In the genomic region with DNA sequence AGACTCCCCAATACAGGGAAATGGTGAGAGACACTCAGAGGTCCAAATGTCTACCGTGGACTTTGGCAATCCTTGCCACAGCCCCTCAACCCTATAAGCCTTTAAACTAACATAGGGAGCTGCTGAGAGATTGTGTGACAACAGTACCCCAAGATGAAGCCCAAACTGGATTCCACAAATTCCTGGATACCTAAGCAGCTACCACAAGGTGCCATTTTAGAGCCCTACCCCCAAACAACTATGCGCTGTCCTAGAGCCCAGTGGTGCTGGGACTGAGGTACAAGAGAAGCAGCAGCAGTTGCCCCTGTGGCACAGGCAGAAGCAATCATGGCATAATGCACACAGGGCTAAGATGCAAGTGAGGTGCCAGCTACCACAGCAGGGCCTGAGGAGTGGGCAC, we compare ENCODE assay signal across 1 cellular context.
TF ChIP-seq lines count a peak whose summit lies in the region.

No MANE protein-coding gene starts in this region.

TF ChIP-seq in WTC11, 78 proteins besides CTCF, POLR2A, EP300 and RAD21 (continued from another document):
- TF ChIP-seq, protein P1, sequence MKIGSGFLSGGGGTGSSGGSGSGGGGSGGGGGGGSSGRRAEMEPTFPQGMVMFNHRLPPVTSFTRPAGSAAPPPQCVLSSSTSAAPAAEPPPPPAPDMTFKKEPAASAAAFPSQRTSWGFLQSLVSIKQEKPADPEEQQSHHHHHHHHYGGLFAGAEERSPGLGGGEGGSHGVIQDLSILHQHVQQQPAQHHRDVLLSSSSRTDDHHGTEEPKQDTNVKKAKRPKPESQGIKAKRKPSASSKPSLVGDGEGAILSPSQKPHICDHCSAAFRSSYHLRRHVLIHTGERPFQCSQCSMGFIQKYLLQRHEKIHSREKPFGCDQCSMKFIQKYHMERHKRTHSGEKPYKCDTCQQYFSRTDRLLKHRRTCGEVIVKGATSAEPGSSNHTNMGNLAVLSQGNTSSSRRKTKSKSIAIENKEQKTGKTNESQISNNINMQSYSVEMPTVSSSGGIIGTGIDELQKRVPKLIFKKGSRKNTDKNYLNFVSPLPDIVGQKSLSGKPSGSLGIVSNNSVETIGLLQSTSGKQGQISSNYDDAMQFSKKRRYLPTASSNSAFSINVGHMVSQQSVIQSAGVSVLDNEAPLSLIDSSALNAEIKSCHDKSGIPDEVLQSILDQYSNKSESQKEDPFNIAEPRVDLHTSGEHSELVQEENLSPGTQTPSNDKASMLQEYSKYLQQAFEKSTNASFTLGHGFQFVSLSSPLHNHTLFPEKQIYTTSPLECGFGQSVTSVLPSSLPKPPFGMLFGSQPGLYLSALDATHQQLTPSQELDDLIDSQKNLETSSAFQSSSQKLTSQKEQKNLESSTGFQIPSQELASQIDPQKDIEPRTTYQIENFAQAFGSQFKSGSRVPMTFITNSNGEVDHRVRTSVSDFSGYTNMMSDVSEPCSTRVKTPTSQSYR (CRISPR knock-in tag; IDR thresholded peaks at IDR 0.05): no peak
- TF ChIP-seq KAT7 (CRISPR knock-in tag; IDR thresholded peaks at IDR 0.05; ENCODE audit: borderline replicate concordance): no peak
- no peak for TF ChIP-seq TCF7 (CRISPR knock-in tag; IDR thresholded peaks at IDR 0.05; ENCODE audit: low read depth)
- TF ChIP-seq, protein P2, sequence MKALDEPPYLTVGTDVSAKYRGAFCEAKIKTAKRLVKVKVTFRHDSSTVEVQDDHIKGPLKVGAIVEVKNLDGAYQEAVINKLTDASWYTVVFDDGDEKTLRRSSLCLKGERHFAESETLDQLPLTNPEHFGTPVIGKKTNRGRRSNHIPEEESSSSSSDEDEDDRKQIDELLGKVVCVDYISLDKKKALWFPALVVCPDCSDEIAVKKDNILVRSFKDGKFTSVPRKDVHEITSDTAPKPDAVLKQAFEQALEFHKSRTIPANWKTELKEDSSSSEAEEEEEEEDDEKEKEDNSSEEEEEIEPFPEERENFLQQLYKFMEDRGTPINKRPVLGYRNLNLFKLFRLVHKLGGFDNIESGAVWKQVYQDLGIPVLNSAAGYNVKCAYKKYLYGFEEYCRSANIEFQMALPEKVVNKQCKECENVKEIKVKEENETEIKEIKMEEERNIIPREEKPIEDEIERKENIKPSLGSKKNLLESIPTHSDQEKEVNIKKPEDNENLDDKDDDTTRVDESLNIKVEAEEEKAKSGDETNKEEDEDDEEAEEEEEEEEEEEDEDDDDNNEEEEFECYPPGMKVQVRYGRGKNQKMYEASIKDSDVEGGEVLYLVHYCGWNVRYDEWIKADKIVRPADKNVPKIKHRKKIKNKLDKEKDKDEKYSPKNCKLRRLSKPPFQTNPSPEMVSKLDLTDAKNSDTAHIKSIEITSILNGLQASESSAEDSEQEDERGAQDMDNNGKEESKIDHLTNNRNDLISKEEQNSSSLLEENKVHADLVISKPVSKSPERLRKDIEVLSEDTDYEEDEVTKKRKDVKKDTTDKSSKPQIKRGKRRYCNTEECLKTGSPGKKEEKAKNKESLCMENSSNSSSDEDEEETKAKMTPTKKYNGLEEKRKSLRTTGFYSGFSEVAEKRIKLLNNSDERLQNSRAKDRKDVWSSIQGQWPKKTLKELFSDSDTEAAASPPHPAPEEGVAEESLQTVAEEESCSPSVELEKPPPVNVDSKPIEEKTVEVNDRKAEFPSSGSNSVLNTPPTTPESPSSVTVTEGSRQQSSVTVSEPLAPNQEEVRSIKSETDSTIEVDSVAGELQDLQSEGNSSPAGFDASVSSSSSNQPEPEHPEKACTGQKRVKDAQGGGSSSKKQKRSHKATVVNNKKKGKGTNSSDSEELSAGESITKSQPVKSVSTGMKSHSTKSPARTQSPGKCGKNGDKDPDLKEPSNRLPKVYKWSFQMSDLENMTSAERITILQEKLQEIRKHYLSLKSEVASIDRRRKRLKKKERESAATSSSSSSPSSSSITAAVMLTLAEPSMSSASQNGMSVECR (CRISPR knock-in tag; IDR thresholded peaks at IDR 0.05; ENCODE audit: borderline replicate concordance): no peak
- no peak for TF ChIP-seq CREM (CRISPR knock-in tag; IDR thresholded peaks at IDR 0.05)
- TF ChIP-seq, protein P3, sequence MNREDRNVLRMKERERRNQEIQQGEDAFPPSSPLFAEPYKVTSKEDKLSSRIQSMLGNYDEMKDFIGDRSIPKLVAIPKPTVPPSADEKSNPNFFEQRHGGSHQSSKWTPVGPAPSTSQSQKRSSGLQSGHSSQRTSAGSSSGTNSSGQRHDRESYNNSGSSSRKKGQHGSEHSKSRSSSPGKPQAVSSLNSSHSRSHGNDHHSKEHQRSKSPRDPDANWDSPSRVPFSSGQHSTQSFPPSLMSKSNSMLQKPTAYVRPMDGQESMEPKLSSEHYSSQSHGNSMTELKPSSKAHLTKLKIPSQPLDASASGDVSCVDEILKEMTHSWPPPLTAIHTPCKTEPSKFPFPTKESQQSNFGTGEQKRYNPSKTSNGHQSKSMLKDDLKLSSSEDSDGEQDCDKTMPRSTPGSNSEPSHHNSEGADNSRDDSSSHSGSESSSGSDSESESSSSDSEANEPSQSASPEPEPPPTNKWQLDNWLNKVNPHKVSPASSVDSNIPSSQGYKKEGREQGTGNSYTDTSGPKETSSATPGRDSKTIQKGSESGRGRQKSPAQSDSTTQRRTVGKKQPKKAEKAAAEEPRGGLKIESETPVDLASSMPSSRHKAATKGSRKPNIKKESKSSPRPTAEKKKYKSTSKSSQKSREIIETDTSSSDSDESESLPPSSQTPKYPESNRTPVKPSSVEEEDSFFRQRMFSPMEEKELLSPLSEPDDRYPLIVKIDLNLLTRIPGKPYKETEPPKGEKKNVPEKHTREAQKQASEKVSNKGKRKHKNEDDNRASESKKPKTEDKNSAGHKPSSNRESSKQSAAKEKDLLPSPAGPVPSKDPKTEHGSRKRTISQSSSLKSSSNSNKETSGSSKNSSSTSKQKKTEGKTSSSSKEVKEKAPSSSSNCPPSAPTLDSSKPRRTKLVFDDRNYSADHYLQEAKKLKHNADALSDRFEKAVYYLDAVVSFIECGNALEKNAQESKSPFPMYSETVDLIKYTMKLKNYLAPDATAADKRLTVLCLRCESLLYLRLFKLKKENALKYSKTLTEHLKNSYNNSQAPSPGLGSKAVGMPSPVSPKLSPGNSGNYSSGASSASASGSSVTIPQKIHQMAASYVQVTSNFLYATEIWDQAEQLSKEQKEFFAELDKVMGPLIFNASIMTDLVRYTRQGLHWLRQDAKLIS (CRISPR knock-in tag; IDR thresholded peaks at IDR 0.05; ENCODE audit: borderline replicate concordance): no peak
- no peak for TF ChIP-seq FOXP1 (CRISPR knock-in tag; IDR thresholded peaks at IDR 0.05; ENCODE audit: borderline replicate concordance)
